1 cellular context compared by ENCODE assay signal in genomic region chr12:9636807-9637206, GRCh38.
TF ChIP-seq lines count a peak whose summit lies in the region.

No MANE protein-coding gene starts in this region.

TF ChIP-seq in WTC11, 78 proteins besides CTCF, POLR2A, EP300 and RAD21 (continued from another document):
- TF ChIP-seq ATF6 (CRISPR knock-in tag; IDR thresholded peaks at IDR 0.05) (no peak), FOXJ3 (CRISPR knock-in tag; IDR thresholded peaks at IDR 0.05; ENCODE audit: borderline replicate concordance) (no peak), ZNF232 (CRISPR knock-in tag; IDR thresholded peaks at IDR 0.05) (no peak), ZNF219 (CRISPR knock-in tag; IDR thresholded peaks at IDR 0.05; ENCODE audit: borderline replicate concordance) (no peak)
